14 cellular contexts compared by ENCODE assay signal in the genomic region with DNA sequence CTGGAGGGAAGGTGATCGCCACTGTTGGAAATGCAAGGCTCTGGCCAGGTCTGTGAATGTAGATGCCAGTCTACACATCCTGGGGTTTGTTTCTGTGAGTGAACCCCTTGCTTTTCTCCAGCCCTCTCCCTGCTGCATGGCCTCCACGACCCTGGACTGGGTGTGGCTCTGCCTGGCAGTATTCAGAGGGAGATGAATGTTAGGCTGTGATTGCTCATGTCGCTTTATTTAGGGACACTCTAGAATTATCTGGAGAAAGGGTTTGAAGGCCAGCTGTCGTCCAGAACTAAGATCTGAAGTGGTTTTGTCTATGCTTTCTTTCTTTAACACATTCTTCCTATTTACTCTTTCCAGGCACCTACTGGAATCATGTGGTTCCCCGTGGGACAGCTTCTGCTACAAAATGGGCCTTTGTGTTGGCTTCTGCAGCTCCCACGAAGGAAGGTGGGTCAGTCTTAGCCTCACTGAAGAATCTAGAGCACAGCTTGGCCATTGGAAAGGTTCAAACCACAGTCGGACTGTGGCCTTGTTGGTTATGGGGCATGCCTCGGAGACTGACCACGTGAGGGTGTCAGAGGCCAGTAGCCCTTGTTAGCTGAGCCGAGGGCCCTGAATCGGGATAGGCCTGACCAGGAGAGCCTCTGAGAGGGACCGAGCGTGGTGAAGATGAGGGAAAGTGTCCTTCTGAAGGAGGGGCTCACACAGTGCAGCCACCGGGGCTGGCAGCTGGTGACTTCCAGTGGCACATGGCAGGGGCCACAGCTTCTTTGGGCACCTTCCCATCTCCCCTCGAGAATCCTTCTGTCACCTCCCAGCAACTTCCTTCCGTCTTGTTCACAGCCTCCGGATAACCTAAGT.
"Had no signal": no experiment of that assay in that cellular context is flagged by ENCODE, and none has a peak within 500 bp of the region (broad histone marks: within the 10 kb centered on the region; RNA-seq: fewer than 3 reads in every experiment).

No MANE protein-coding gene starts in this region.

- H3K9me3 ChIP-seq: left lung, thyroid gland had no signal

- H3K4me3 ChIP-seq: left lung, thyroid gland had no signal

- H3K4me1 Mint-ChIP-seq: activated B cell treated with CpG ODN at 0.5 μM for 24 hours; brain; endodermal cell; memory B cell; stimulated activated effector memory CD8-positive, alpha-beta T cell treated with anti-CD3 and anti-CD28 coated beads, Interleukin-12 subunit alpha, Interleukin-12 subunit beta, amount 100 ng/mL, for 72 hours had no signal

- ATAC-seq: activated CD8-positive, alpha-beta T cell treated with anti-CD3 and anti-CD28 coated beads for 36 hours; activated T-cell treated with anti-CD3 and anti-CD28 coated beads, Interleukin-2, amount 50 U/mL, for 4 hours; left lung; stimulated activated effector memory CD8-positive, alpha-beta T cell treated with anti-CD3 and anti-CD28 coated beads, Interleukin-12 subunit alpha, Interleukin-12 subunit beta, amount 100 ng/mL, for 72 hours had no signal

- H3K27me3 ChIP-seq: left lung, thyroid gland had no signal

- H3K27ac Mint-ChIP-seq: activated B cell treated with CpG ODN at 0.5 μM for 24 hours; activated CD8-positive, alpha-beta T cell treated with anti-CD3 and anti-CD28 coated beads for 36 hours; activated naive CD8-positive, alpha-beta T cell; endodermal cell; memory B cell; stimulated activated effector memory CD8-positive, alpha-beta T cell treated with anti-CD3 and anti-CD28 coated beads, Interleukin-12 subunit alpha, Interleukin-12 subunit beta, amount 100 ng/mL, for 72 hours; T-helper 2 cell treated with Interferon-gamma antibody and Interleukin-4, amounts not matched to agents 5 μg/mL and 100 μg/mL, for 36 hours had no signal

- H3K4me1 ChIP-seq: left lung, thyroid gland had no signal

- H3K9me3 Mint-ChIP-seq: activated B cell treated with CpG ODN at 0.5 μM for 24 hours; activated CD8-positive, alpha-beta T cell treated with anti-CD3 and anti-CD28 coated beads for 36 hours; activated T-cell treated with anti-CD3 and anti-CD28 coated beads, Interleukin-2, amount 50 U/mL, for 4 hours; brain; endodermal cell; memory B cell; stimulated activated effector memory CD8-positive, alpha-beta T cell treated with anti-CD3 and anti-CD28 coated beads, Interleukin-12 subunit alpha, Interleukin-12 subunit beta, amount 100 ng/mL, for 72 hours; T-helper 2 cell treated with Interferon-gamma antibody and Interleukin-4, amounts not matched to agents 5 μg/mL and 100 μg/mL, for 36 hours had no signal

- H3K36me3 Mint-ChIP-seq: stimulated activated effector memory CD8-positive, alpha-beta T cell treated with anti-CD3 and anti-CD28 coated beads, Interleukin-12 subunit alpha, Interleukin-12 subunit beta, amount 100 ng/mL, for 72 hours had no signal

- H3K27me3 Mint-ChIP-seq: activated B cell treated with CpG ODN at 0.5 μM for 24 hours; activated CD8-positive, alpha-beta T cell treated with anti-CD3 and anti-CD28 coated beads for 36 hours; activated naive CD8-positive, alpha-beta T cell; brain; memory B cell had no signal

- H3K4me3 Mint-ChIP-seq: activated B cell treated with CpG ODN at 0.5 μM for 24 hours; activated CD8-positive, alpha-beta T cell treated with anti-CD3 and anti-CD28 coated beads for 36 hours; activated naive CD8-positive, alpha-beta T cell; activated T-cell treated with anti-CD3 and anti-CD28 coated beads, Interleukin-2, amount 50 U/mL, for 4 hours; brain; endodermal cell; memory B cell; stimulated activated effector memory CD8-positive, alpha-beta T cell treated with anti-CD3 and anti-CD28 coated beads, Interleukin-12 subunit alpha, Interleukin-12 subunit beta, amount 100 ng/mL, for 72 hours; T-helper 2 cell treated with Interferon-gamma antibody and Interleukin-4, amounts not matched to agents 5 μg/mL and 100 μg/mL, for 36 hours had no signal

- H3K27ac ChIP-seq: left lung, thyroid gland had no signal

- DNase-seq: activated B cell treated with CpG ODN at 0.5 μM for 24 hours; activated CD4-positive, alpha-beta T cell treated with anti-CD3 and anti-CD28 coated beads for 48 hours; activated CD8-positive, alpha-beta T cell treated with anti-CD3 and anti-CD28 coated beads for 36 hours; activated effector memory CD4-positive, alpha-beta T cell treated with anti-CD3 and anti-CD28 coated beads, Interleukin-2, amount 50 U/mL, for 16 hours; activated T-cell treated with anti-CD3 and anti-CD28 coated beads, Interleukin-2, amount 50 U/mL, for 4 hours; endodermal cell; islet precursor cell; left lung; thyroid gland had no signal
